In the genomic region with DNA sequence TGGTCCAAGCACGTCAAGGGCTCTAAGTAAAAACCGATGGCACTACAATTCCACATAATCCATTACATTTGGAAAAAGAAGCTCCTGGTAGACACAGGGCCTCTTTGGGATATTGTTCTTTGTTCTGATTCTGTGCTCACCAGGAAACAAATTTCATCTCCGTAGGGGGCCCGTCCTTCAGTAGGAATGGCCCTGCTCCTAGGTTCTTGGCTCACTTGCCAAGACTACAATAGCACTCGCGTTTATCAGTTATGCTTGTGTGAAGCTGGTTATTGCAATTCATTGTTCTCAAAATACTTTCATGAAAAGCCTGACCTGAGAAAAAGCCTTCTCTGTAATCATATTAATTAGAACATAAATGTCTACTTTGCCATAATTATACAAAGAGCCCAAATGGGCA, we compare ENCODE assay signal across 14 cellular contexts. TPM values are rescaled to one million over a fixed set of nuclear protein-coding genes. Genes with fewer than 3 reads are reported as not detected.
A peak's percentile ranks its signal among the peaks of the same experiment; 100 is the strongest.
DNase-seq lines count a peak whose midpoint lies in the region; ATAC-seq and TF ChIP-seq lines count a peak whose summit lies in the region.
"Had no signal": no experiment of that assay in that cellular context is flagged by ENCODE, and none has a peak within 500 bp of the region (broad histone marks: within the 10 kb centered on the region; RNA-seq: fewer than 3 reads in every experiment).

No MANE protein-coding gene starts in this region.

- H3K4me3 Mint-ChIP-seq in WTC11, result no peak overlapping the region

- H3K36me3 Mint-ChIP-seq in WTC11, result peaks cover 33% of the 10 kb centered on the region

- H3K9me3 Mint-ChIP-seq in WTC11, result no peaks in the 10 kb centered on the region

- POLR2A ChIA-PET in A673 (lab: Charles Lee; ENCODE audit: low non-redundant PET), result no interaction called here
- POLR2A ChIA-PET in WTC11 (lab: Charles Lee), result interaction anchor here (0.6 kb wide), 1 partner anchor 23 kb away, joined by 3 read pairs; no protein-coding TSS in a partner anchor

- intact Hi-C loops in A673 (cut with micrococcal nuclease; ENCODE audit: unreplicated experiment), result no loop called here

- peak; percentile 17 for DNase-seq in A673 (ENCODE audit: low spot score)
- DNase-seq in NCI-H146 treated with DMSO at 0.1 percent for 48 hours (lab: John Stamatoyannopoulos, UW; ENCODE audit: unreplicated experiment), result peak; percentile 84
- DNase-seq in WTC11 (ENCODE audit: low spot score), result no peak
- DNase-seq in BE2C, result no peak
- DNase-seq in DMS 273 treated with DMSO at 0.1 percent for 48 hours (lab: John Stamatoyannopoulos, UW), result no peak
- no peak for DNase-seq in DMS53 (lab: John Stamatoyannopoulos, UW)
- DNase-seq: activated naive CD4-positive, alpha-beta T cell treated with Interleukin-2 at 50 U/mL for 16 hours; hypothalamus; NCI-H1048; psoas muscle; SHP77 had no signal

- TF ChIP-seq CTCF in A673 (conservative IDR thresholded peaks at IDR 0.05; ENCODE audit: low read depth, low read length) (no peak), WTC11 (IDR thresholded peaks at IDR 0.05) (no peak), BE2C (IDR thresholded peaks at IDR 0.05; ENCODE audit: low read depth, low read length) (no peak)

- ATAC-seq in WTC11, result no peak
- ATAC-seq: left lobe of liver, psoas muscle had no signal

- H3K27ac ChIP-seq in A673 (ENCODE audit: low read depth, low read length, poor library complexity, severe bottlenecking) (no peak overlapping the region), BLaER1 (no peak overlapping the region)
- H3K27ac ChIP-seq: psoas muscle had no signal

- peaks cover 12% of the 10 kb centered on the region; the same call in 1 of the 2 replicates for H4K20me1 ChIP-seq in BLaER1

- H3K27me3 ChIP-seq in A673 (replicated peaks; ENCODE audit: insufficient read depth, low read depth, low read length, poor library complexity) (no peaks in the 10 kb centered on the region), BLaER1 (no peaks in the 10 kb centered on the region), BE2C (no peaks in the 10 kb centered on the region)

- no peaks in the 10 kb centered on the region for H3K4me1 ChIP-seq in A673 (ENCODE audit: insufficient read depth, low read length, poor library complexity, severe bottlenecking)
- peaks cover 43% of the 10 kb centered on the region for H3K4me1 ChIP-seq in BLaER1
- no peaks in the 10 kb centered on the region for H3K4me1 ChIP-seq in BE2C
- H3K4me1 ChIP-seq: psoas muscle had no signal

- H3K27ac Mint-ChIP-seq in WTC11, result 0 out of 2 replicates have a peak overlapping the region, but pooled peaks have one; percentile 28

- H3K36me3 ChIP-seq in A673 (ENCODE audit: insufficient read depth, low read length, poor library complexity, severe bottlenecking) (peaks cover 2% of the 10 kb centered on the region), BLaER1 (peaks cover 69% of the 10 kb centered on the region), BE2C (peaks cover 16% of the 10 kb centered on the region)

- H3K27me3 Mint-ChIP-seq in WTC11 (ENCODE audit: low read depth), result no peaks in the 10 kb centered on the region
- H3K27me3 Mint-ChIP-seq: IgD-negative memory B cell had no signal

- no TSS peak for BruUV-seq in A673 (replicated peaks; lab: Mats Ljungman, UMichigan)

- H3K9me3 ChIP-seq in A673 (ENCODE audit: low read depth, low read length, poor library complexity, severe bottlenecking), result no peaks in the 10 kb centered on the region
- no peaks in the 10 kb centered on the region for H3K9me3 ChIP-seq in BLaER1
- no peaks in the 10 kb centered on the region for H3K9me3 ChIP-seq in BE2C
- H3K9me3 ChIP-seq: psoas muscle had no signal

- peak overlapping the region; percentile 63 for H3K4me2 ChIP-seq in BLaER1

- no peak overlapping the region for H3K9ac ChIP-seq in BLaER1

- CTCF ChIA-PET in A673 (lab: Charles Lee) (interaction anchor here (0.5 kb wide), 1 partner anchor 48 kb away, joined by 4 read pairs; no protein-coding TSS in a partner anchor), WTC11 (lab: Charles Lee) (interaction anchor here (0.6 kb wide), 2 partner anchors 17 to 158 kb away, joined by 3 to 4 read pairs; no protein-coding TSS in a partner anchor)

- H3K4me3 ChIP-seq in A673 (ENCODE audit: low read depth, low read length, poor library complexity, severe bottlenecking) (no peak overlapping the region), BLaER1 (no peak overlapping the region), BE2C (ENCODE audit: low read depth, low read length) (no peak overlapping the region)
- H3K4me3 ChIP-seq: psoas muscle had no signal

- peaks cover 3% of the 10 kb centered on the region; the same call in 1 of the 2 replicates for H3K4me1 Mint-ChIP-seq in WTC11

TF ChIP-seq in WTC11, 78 proteins besides CTCF, POLR2A, EP300 and RAD21:
- TF ChIP-seq, protein P1, sequence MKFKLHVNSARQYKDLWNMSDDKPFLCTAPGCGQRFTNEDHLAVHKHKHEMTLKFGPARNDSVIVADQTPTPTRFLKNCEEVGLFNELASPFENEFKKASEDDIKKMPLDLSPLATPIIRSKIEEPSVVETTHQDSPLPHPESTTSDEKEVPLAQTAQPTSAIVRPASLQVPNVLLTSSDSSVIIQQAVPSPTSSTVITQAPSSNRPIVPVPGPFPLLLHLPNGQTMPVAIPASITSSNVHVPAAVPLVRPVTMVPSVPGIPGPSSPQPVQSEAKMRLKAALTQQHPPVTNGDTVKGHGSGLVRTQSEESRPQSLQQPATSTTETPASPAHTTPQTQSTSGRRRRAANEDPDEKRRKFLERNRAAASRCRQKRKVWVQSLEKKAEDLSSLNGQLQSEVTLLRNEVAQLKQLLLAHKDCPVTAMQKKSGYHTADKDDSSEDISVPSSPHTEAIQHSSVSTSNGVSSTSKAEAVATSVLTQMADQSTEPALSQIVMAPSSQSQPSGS (CRISPR knock-in tag; IDR thresholded peaks at IDR 0.05; ENCODE audit: borderline replicate concordance, low read depth), result no peak
- TF ChIP-seq JUN (CRISPR knock-in tag; IDR thresholded peaks at IDR 0.05) (no peak), FOXJ3 (CRISPR knock-in tag; IDR thresholded peaks at IDR 0.05; ENCODE audit: borderline replicate concordance) (no peak)
- TF ChIP-seq, protein P2, sequence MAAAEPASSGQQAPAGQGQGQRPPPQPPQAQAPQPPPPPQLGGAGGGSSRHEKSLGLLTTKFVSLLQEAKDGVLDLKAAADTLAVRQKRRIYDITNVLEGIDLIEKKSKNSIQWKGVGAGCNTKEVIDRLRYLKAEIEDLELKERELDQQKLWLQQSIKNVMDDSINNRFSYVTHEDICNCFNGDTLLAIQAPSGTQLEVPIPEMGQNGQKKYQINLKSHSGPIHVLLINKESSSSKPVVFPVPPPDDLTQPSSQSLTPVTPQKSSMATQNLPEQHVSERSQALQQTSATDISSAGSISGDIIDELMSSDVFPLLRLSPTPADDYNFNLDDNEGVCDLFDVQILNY (CRISPR knock-in tag; IDR thresholded peaks at IDR 0.05), result no peak
- TF ChIP-seq, protein P3, sequence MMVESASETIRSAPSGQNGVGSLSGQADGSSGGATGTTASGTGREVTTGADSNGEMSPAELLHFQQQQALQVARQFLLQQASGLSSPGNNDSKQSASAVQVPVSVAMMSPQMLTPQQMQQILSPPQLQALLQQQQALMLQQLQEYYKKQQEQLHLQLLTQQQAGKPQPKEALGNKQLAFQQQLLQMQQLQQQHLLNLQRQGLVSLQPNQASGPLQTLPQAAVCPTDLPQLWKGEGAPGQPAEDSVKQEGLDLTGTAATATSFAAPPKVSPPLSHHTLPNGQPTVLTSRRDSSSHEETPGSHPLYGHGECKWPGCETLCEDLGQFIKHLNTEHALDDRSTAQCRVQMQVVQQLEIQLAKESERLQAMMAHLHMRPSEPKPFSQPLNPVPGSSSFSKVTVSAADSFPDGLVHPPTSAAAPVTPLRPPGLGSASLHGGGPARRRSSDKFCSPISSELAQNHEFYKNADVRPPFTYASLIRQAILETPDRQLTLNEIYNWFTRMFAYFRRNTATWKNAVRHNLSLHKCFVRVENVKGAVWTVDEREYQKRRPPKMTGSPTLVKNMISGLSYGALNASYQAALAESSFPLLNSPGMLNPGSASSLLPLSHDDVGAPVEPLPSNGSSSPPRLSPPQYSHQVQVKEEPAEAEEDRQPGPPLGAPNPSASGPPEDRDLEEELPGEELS (CRISPR knock-in tag; IDR thresholded peaks at IDR 0.05), result no peak

RNA-seq across cellular contexts. Expression of a gene that starts 10.3 kb away (rescaled TPM):
- total RNA-seq in A673 (2021) (35.3 and 36.5 TPM in 2 replicates), WTC11 (2021) (5.8 to 9.3 TPM (median 7.1 TPM) in 3 replicates)
- 7.7 TPM for polyA plus RNA-seq in BE2C (2012; ENCODE audit: insufficient read depth, insufficient read length, low read depth)

Comparison
In these comparisons a context has a peak if more than half of its experiments do, and no peak if none do; other contexts are left out.
1. DNase-seq: peak in A673 (single experiment) and NCI-H146 treated with DMSO at 0.1 percent for 48 hours (single experiment); none in WTC11 (single experiment), BE2C (single experiment), DMS 273 treated with DMSO at 0.1 percent for 48 hours (single experiment) and DMS53 (single experiment).